ENCODE assay signal across 8 cellular contexts in genomic region chr16:53061701-53062159, GRCh38. TPM values are rescaled to one million over a fixed set of nuclear protein-coding genes. Genes with fewer than 3 reads are reported as not detected.
DNase-seq lines count a peak whose midpoint lies in the region; ATAC-seq and TF ChIP-seq lines count a peak whose summit lies in the region.

No MANE protein-coding gene starts in this region.

- H3K9me3 Mint-ChIP-seq in T-helper 2 cell treated with Interferon-gamma antibody and Interleukin-4, amounts not matched to agents 5 μg/mL and 100 μg/mL, for 36 hours = no peaks in the 10 kb centered on the region

- ATAC-seq in HG02623 (IDR thresholded peaks at IDR 0.05; ENCODE audit: unreplicated experiment) = peak; percentile 80

- H3K4me3 ChIP-seq in esophagus squamous epithelium = no peak overlapping the region
- no peak overlapping the region for H3K4me3 ChIP-seq in stomach

- intact Hi-C loops in esophagus squamous epithelium (cut with DNase I) (loop anchor here (10.0 kb wide), 2 partner anchors 53 to 443 kb away; partner anchors contain the start of gene AKTIP), stomach (cut with DNase I; ENCODE audit: low total_unique reads) (no loop called here)

- peaks cover 6 to 69% (median 15%) of the 10 kb centered on the region in 3 donors for H3K4me1 ChIP-seq in esophagus squamous epithelium
- peaks cover 17 to 56% (median 26%) of the 10 kb centered on the region in 4 donors for H3K4me1 ChIP-seq in stomach

- no peak for TF ChIP-seq POLR2A in esophagus squamous epithelium (IDR thresholded peaks at IDR 0.05)
- no peak for TF ChIP-seq POLR2A in stomach (IDR thresholded peaks at IDR 0.05)

- H3K9me3 ChIP-seq in esophagus squamous epithelium (no peaks in the 10 kb centered on the region), stomach (no peaks in the 10 kb centered on the region)

- H3K4me1 Mint-ChIP-seq in T-helper 2 cell treated with Interferon-gamma antibody and Interleukin-4, amounts not matched to agents 5 μg/mL and 100 μg/mL, for 36 hours (ENCODE audit: low read depth) = peaks cover 37% of the 10 kb centered on the region

- H3K27me3 ChIP-seq in esophagus squamous epithelium (no peaks in the 10 kb centered on the region), stomach (no peaks in the 10 kb centered on the region)

- H3K36me3 Mint-ChIP-seq in T-helper 2 cell treated with Interferon-gamma antibody and Interleukin-4, amounts not matched to agents 5 μg/mL and 100 μg/mL, for 36 hours (ENCODE audit: low read depth) = no peaks in the 10 kb centered on the region

- TF ChIP-seq CTCF in esophagus squamous epithelium (IDR thresholded peaks at IDR 0.05) (peak in 1 of 6 experiments; percentile 0), stomach (IDR thresholded peaks at IDR 0.05) (no peak)

- H3K36me3 ChIP-seq in esophagus squamous epithelium = peaks cover 0 to 10% (median 0%) of the 10 kb centered on the region in 3 donors
- no peaks in the 10 kb centered on the region for H3K36me3 ChIP-seq in stomach

- H3K4me3 Mint-ChIP-seq in T-helper 2 cell treated with Interferon-gamma antibody and Interleukin-4, amounts not matched to agents 5 μg/mL and 100 μg/mL, for 36 hours = peak overlapping the region; percentile 66

- H3K27ac Mint-ChIP-seq in T-helper 2 cell treated with Interferon-gamma antibody and Interleukin-4, amounts not matched to agents 5 μg/mL and 100 μg/mL, for 36 hours = peak overlapping the region; percentile 71

- H3K27ac ChIP-seq in esophagus squamous epithelium (peak overlapping the region; percentile 7 to 48 (median 24)), stomach (peak overlapping the region in 4 of 5 donors; percentile 13 to 36 (median 23))

- no peak for TF ChIP-seq EP300 in stomach (IDR thresholded peaks at IDR 0.05)

- peak; percentile 54 for DNase-seq in T-helper 2 cell treated with Interferon-gamma antibody and Interleukin-4, amounts not matched to agents 5 μg/mL and 100 μg/mL, for 36 hours (ENCODE audit: low spot score)
- no peak for DNase-seq in T-helper 2 cell
- DNase-seq in NOMO-1 (lab: John Stamatoyannopoulos, UW; ENCODE audit: unreplicated experiment in 2 of 2) = peak; percentile 45 to 75
- no peak for DNase-seq in esophagus squamous epithelium (lab: John Stamatoyannopoulos, UW)
- peak; percentile 63 for DNase-seq in stomach
- DNase-seq in NCI-H2196 (lab: John Stamatoyannopoulos, UW; ENCODE audit: unreplicated experiment) = no peak
- DNase-seq in effector CD8-positive, alpha-beta T cell (lab: John Stamatoyannopoulos, UW) = no peak

- H3K27me3 Mint-ChIP-seq in T-helper 2 cell treated with Interferon-gamma antibody and Interleukin-4, amounts not matched to agents 5 μg/mL and 100 μg/mL, for 36 hours (ENCODE audit: low read depth) = no peaks in the 10 kb centered on the region

- 21 to 26% methylated on average over 2 to 3 of the region's 3 CpGs for WGBS in esophagus squamous epithelium, 2 donors
- 15 to 35% (median 28%) methylated on average over 3 of the region's 3 CpGs for WGBS in stomach, 5 donors

RNA-seq across cellular contexts. Expression of gene CHD9, which starts 6.9 kb away (rescaled TPM):
- total RNA-seq in esophagus squamous epithelium (10 to 100 TPM; 29.0 to 68.5 (median 37.3) TPM), stomach (100 to 1,000 TPM in 2 of 5 donors, 10 to 100 TPM in 3; 26.6 to 224 (median 78.1) TPM)
- polyA plus RNA-seq in stomach = 1 to 10 TPM; 8.1 to 9.7 (median 8.7) TPM

RNA-seq across cellular contexts. Expression of gene CHD9NB, which starts 9.0 kb away (rescaled TPM):
- total RNA-seq in esophagus squamous epithelium = 1 to 10 TPM; 1.9 to 3.0 (median 2.1) TPM
- 1 to 10 TPM in 1 of 5 donors, under 1 TPM in 3, not detected in 1; 0.58 to 8.2 (median 0.81) TPM for total RNA-seq in stomach
- 1 to 10 TPM in 2 of 3 donors, under 1 TPM in 1; 0.93 to 1.7 (median 1.1) TPM for polyA plus RNA-seq in stomach

Comparison
In these comparisons a context has a peak if more than half of its experiments do, and no peak if none do; other contexts are left out.
1. DNase-seq: peak in T-helper 2 cell treated with Interferon-gamma antibody and Interleukin-4, amounts not matched to agents 5 μg/mL and 100 μg/mL, for 36 hours (single experiment), NOMO-1 (2 of 2) and stomach (single experiment); none in T-helper 2 cell (0 of 5), esophagus squamous epithelium (single experiment), NCI-H2196 (single experiment) and effector CD8-positive, alpha-beta T cell (single experiment).